8 cellular contexts compared by ENCODE assay signal in the genomic region with DNA sequence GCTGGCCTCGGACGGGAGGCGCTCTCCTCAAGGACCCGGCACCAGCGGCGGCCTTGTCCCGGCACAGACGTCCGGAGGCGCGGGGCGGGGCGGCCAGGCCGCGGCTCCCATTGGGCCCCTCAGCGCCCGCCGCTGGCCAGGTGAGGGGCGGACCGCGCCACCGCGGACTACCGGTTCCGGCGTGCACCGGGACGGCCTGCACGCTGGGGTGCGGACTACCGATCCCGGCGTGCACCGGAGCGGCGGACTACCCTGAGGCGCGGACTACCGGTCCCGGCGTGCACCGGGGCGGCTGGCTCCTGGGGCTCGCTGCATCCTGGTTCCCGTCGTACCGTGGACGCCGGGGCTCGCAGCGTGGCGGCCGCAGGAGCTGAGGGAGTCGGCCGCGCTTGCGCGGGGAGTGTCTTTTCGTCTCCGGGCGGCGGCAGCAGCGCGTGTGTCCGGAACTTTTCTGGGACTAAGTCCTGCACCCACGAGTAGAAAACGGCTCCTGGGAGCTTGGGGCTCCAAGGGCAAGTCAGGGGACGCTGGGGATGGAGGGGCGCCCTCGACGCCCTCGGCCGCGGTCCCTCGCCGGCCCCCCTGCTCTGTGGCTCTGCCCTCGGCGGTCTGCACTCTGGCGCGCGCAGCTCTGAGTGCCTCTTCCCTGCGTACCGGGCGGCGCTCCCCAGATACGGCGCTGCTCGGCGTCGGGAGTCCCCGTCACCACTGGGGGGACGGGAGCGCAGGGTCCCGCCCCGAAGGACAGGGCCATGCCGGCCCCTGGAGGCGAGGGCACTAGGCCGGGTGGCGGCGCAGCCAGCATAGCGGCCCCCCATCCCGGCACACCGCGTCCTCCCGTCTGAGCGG. TPM values are rescaled to one million over a fixed set of nuclear protein-coding genes. Genes with fewer than 3 reads are reported as not detected.
DNase-seq lines count a peak whose midpoint lies in the region; ATAC-seq and TF ChIP-seq lines count a peak whose summit lies in the region.

LETM1 (minus strand) TSS at position 86 of the 849 bp plus-strand sequence. CDS start 206 bp downstream, outside the sequence.

- TF ChIP-seq CTCF in WTC11 (IDR thresholded peaks at IDR 0.05), result no peak
- TF ChIP-seq CTCF in cardiac fibroblast (IDR thresholded peaks at IDR 0.05; ENCODE audit: low read depth, low read length), result no peak

- H3K4me3 Mint-ChIP-seq in WTC11, result peak within 1 kb of the TSS; percentile 76

- H3K36me3 Mint-ChIP-seq in WTC11, result no peaks in the 10 kb centered on the region

- DNase-seq in AG08395 (ENCODE audit: low spot score) (peak; percentile 96), NCI-H2227 (lab: John Stamatoyannopoulos, UW; ENCODE audit: unreplicated experiment) (peak; percentile 95), WTC11 (ENCODE audit: low spot score) (peak; percentile 96), cardiac fibroblast (ENCODE audit: low read depth in 2 of 2) (peak; percentile 93 to 97), inferior parietal cortex (ENCODE audit: extremely low spot score) (peak; percentile 91)
- DNase-seq in stimulated activated CD4-positive, alpha-beta T cell treated with anti-CD3 and anti-CD28 coated beads, Interleukin-12 subunit alpha, Interleukin-12 subunit beta, amount 100 ng/mL, for 24 hours (ENCODE audit: low read depth in 2 of 2), result peak; percentile 90 to 91

- CTCF ChIA-PET in WTC11 (lab: Charles Lee), result interaction anchor here (0.9 to 2.0 kb wide), 7 partner anchors 14 to 108 kb away, joined by 3 to 7 read pairs (median 3); no protein-coding TSS in a partner anchor

- ATAC-seq in GM18907 (IDR thresholded peaks at IDR 0.05; ENCODE audit: unreplicated experiment) (peak; percentile 90), HG03159 (IDR thresholded peaks at IDR 0.05; ENCODE audit: unreplicated experiment) (peak; percentile 90), WTC11 (peak; percentile 97)

- H3K27me3 Mint-ChIP-seq in WTC11 (ENCODE audit: low read depth), result peaks cover 49% of the 10 kb centered on the region

- H3K4me3 ChIP-seq in cardiac fibroblast (replicated peaks in 1 of 2; ENCODE audit: low read depth in 2 of 2, low read length in 2 of 2), result peak within 1 kb of the TSS; percentile 85 to 92

- POLR2A ChIA-PET in WTC11 (lab: Charles Lee), result no interaction called here

- no peak within 1 kb of the TSS for H3K27ac Mint-ChIP-seq in WTC11

- H3K4me1 Mint-ChIP-seq in WTC11, result peaks cover 20% of the 10 kb centered on the region

- H3K9me3 Mint-ChIP-seq in WTC11, result no peaks in the 10 kb centered on the region

TF ChIP-seq in WTC11, 78 proteins besides CTCF, POLR2A, EP300 and RAD21 (continues in another document):
- peak; percentile 76 for TF ChIP-seq MYBL2 (CRISPR knock-in tag; IDR thresholded peaks at IDR 0.05)
- TF ChIP-seq ZNF512 (CRISPR knock-in tag; IDR thresholded peaks at IDR 0.05; ENCODE audit: borderline replicate concordance), result no peak
- TF ChIP-seq MXD4 (CRISPR knock-in tag; IDR thresholded peaks at IDR 0.05; ENCODE audit: borderline replicate concordance), result no peak
- TF ChIP-seq NFE2L1 (CRISPR knock-in tag; IDR thresholded peaks at IDR 0.05), result no peak
- no peak for TF ChIP-seq RELA (CRISPR knock-in tag; IDR thresholded peaks at IDR 0.05; ENCODE audit: borderline replicate concordance)
- TF ChIP-seq NFYB (CRISPR knock-in tag; conservative IDR thresholded peaks at IDR 0.05; ENCODE audit: low read depth), result peak; percentile 25; the same call in 1 of the 2 replicates
- TF ChIP-seq, protein P1, sequence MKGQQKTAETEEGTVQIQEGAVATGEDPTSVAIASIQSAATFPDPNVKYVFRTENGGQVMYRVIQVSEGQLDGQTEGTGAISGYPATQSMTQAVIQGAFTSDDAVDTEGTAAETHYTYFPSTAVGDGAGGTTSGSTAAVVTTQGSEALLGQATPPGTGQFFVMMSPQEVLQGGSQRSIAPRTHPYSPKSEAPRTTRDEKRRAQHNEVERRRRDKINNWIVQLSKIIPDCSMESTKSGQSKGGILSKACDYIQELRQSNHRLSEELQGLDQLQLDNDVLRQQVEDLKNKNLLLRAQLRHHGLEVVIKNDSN (CRISPR knock-in tag; IDR thresholded peaks at IDR 0.05), result 0 out of 2 replicates have a peak, but pooled peaks have one; percentile 43
- TF ChIP-seq ZNF263 (CRISPR knock-in tag; IDR thresholded peaks at IDR 0.05; ENCODE audit: low read depth), result no peak
- TF ChIP-seq, protein P2, sequence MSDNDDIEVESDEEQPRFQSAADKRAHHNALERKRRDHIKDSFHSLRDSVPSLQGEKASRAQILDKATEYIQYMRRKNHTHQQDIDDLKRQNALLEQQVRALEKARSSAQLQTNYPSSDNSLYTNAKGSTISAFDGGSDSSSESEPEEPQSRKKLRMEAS (CRISPR knock-in tag; IDR thresholded peaks at IDR 0.05), result peak; percentile 83
- no peak; the same call in 1 of the 2 replicates for TF ChIP-seq ETV6 (CRISPR knock-in tag; IDR thresholded peaks at IDR 0.05)
- TF ChIP-seq SOX15 (CRISPR knock-in tag; IDR thresholded peaks at IDR 0.05), result no peak
- TF ChIP-seq OVOL2 (CRISPR knock-in tag; IDR thresholded peaks at IDR 0.05; ENCODE audit: borderline replicate concordance), result no peak
- peak; percentile 76 for TF ChIP-seq FOXK1 (CRISPR knock-in tag; IDR thresholded peaks at IDR 0.05)
- no peak for TF ChIP-seq GTF2I (CRISPR knock-in tag; conservative IDR thresholded peaks at IDR 0.05)
- TF ChIP-seq ZNF416 (CRISPR knock-in tag; IDR thresholded peaks at IDR 0.05), result no peak
- TF ChIP-seq ZNF423 (CRISPR knock-in tag; IDR thresholded peaks at IDR 0.05), result no peak
- no peak for TF ChIP-seq ZNF671 (CRISPR knock-in tag; IDR thresholded peaks at IDR 0.05)
- TF ChIP-seq, protein P3, sequence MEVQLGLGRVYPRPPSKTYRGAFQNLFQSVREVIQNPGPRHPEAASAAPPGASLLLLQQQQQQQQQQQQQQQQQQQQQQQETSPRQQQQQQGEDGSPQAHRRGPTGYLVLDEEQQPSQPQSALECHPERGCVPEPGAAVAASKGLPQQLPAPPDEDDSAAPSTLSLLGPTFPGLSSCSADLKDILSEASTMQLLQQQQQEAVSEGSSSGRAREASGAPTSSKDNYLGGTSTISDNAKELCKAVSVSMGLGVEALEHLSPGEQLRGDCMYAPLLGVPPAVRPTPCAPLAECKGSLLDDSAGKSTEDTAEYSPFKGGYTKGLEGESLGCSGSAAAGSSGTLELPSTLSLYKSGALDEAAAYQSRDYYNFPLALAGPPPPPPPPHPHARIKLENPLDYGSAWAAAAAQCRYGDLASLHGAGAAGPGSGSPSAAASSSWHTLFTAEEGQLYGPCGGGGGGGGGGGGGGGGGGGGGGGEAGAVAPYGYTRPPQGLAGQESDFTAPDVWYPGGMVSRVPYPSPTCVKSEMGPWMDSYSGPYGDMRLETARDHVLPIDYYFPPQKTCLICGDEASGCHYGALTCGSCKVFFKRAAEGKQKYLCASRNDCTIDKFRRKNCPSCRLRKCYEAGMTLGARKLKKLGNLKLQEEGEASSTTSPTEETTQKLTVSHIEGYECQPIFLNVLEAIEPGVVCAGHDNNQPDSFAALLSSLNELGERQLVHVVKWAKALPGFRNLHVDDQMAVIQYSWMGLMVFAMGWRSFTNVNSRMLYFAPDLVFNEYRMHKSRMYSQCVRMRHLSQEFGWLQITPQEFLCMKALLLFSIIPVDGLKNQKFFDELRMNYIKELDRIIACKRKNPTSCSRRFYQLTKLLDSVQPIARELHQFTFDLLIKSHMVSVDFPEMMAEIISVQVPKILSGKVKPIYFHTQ (CRISPR knock-in tag; IDR thresholded peaks at IDR 0.05), result no peak
- no peak for TF ChIP-seq SMAD3 (CRISPR knock-in tag; IDR thresholded peaks at IDR 0.05; ENCODE audit: borderline replicate concordance)
- TF ChIP-seq CBFB (CRISPR knock-in tag; IDR thresholded peaks at IDR 0.05; ENCODE audit: low read depth), result no peak
- TF ChIP-seq E2F1 (CRISPR knock-in tag; IDR thresholded peaks at IDR 0.05), result 0 out of 2 replicates have a peak, but pooled peaks have one; percentile 53
- no peak for TF ChIP-seq KAT7 (CRISPR knock-in tag; IDR thresholded peaks at IDR 0.05; ENCODE audit: borderline replicate concordance)
- TF ChIP-seq PREB (CRISPR knock-in tag; IDR thresholded peaks at IDR 0.05; ENCODE audit: borderline replicate concordance), result 0 out of 2 replicates have a peak, but pooled peaks have one; percentile 29

RNA-seq across cellular contexts. Expression of gene LETM1, which starts in this region (rescaled TPM):
- total RNA-seq in WTC11 (2021), result 45.0 to 66.7 TPM (median 47.7 TPM) in 3 replicates

Comparison
In these comparisons a context has a peak if more than half of its experiments do, and no peak if none do; other contexts are left out.
1. Peak in every context shown above with its lines: DNase-seq, ATAC-seq and H3K4me3 ChIP-seq.